ENCODE assay signal across 1 cellular context in genomic region chr14:77320238-77320935, GRCh38.
TF ChIP-seq lines count a peak whose summit lies in the region.

A gene with protein sequence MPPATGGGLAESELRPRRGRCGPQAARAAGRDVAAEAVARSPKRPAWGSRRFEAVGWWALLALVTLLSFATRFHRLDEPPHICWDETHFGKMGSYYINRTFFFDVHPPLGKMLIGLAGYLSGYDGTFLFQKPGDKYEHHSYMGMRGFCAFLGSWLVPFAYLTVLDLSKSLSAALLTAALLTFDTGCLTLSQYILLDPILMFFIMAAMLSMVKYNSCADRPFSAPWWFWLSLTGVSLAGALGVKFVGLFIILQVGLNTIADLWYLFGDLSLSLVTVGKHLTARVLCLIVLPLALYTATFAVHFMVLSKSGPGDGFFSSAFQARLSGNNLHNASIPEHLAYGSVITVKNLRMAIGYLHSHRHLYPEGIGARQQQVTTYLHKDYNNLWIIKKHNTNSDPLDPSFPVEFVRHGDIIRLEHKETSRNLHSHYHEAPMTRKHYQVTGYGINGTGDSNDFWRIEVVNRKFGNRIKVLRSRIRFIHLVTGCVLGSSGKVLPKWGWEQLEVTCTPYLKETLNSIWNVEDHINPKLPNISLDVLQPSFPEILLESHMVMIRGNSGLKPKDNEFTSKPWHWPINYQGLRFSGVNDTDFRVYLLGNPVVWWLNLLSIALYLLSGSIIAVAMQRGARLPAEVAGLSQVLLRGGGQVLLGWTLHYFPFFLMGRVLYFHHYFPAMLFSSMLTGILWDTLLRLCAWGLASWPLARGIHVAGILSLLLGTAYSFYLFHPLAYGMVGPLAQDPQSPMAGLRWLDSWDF (minus strand): TSS chr14:77320883. CDS start chr14:77320681, 202 bp downstream.

TF ChIP-seq in HepG2, 621 proteins besides CTCF, POLR2A, EP300 and RAD21 (continued from another document and continues in another):
- TF ChIP-seq ZFX (CRISPR knock-in tag; IDR thresholded peaks at IDR 0.05; ENCODE audit: low read depth) = peak; percentile 91
- 0 out of 2 replicates have a peak, but pooled peaks have one; percentile 69 for TF ChIP-seq THAP8 (CRISPR knock-in tag; IDR thresholded peaks at IDR 0.05; ENCODE audit: borderline replicate concordance)
- TF ChIP-seq NFYB (CRISPR knock-in tag; IDR thresholded peaks at IDR 0.05) = peak; percentile 80
- peak; percentile 93 for TF ChIP-seq RFX1 (IDR thresholded peaks at IDR 0.05)
- TF ChIP-seq JUND (CRISPR knock-in tag; IDR thresholded peaks at IDR 0.05) = 0 out of 2 replicates have a peak, but pooled peaks have one; percentile 14
- peak; percentile 65; the same call in 1 of the 2 replicates for TF ChIP-seq RNF2 (conservative IDR thresholded peaks at IDR 0.05; ENCODE audit: low read depth)
- TF ChIP-seq E2F5 (CRISPR knock-in tag; conservative IDR thresholded peaks at IDR 0.05) = no peak
- no peak for TF ChIP-seq HDAC6 (IDR thresholded peaks at IDR 0.05; ENCODE audit: low read depth, low read length)
- peak; percentile 96 for TF ChIP-seq RFX3 (CRISPR knock-in tag; IDR thresholded peaks at IDR 0.05)
- 0 out of 2 replicates have a peak, but pooled peaks have one; percentile 71 for TF ChIP-seq TERF1 (CRISPR knock-in tag; IDR thresholded peaks at IDR 0.05)
- no peak for TF ChIP-seq ELF3 (CRISPR knock-in tag; IDR thresholded peaks at IDR 0.05)
- no peak for TF ChIP-seq SP1 (IDR thresholded peaks at IDR 0.05)
- peak; percentile 81 for TF ChIP-seq SP1 (CRISPR knock-in tag; IDR thresholded peaks at IDR 0.05)
- TF ChIP-seq ZNF703 (CRISPR knock-in tag; IDR thresholded peaks at IDR 0.05; ENCODE audit: borderline replicate concordance) = no peak
- peak; percentile 63 for TF ChIP-seq HNRNPLL (IDR thresholded peaks at IDR 0.05; ENCODE audit: low read depth, low read length, poor library complexity, severe bottlenecking)
- peak; percentile 75; the same call in 1 of the 2 replicates for TF ChIP-seq CHCHD3 (CRISPR knock-in tag; IDR thresholded peaks at IDR 0.05)
- TF ChIP-seq ZNF44 (CRISPR knock-in tag; IDR thresholded peaks at IDR 0.05) = no peak; the same call in 1 of the 2 replicates
- TF ChIP-seq DMTF1 (CRISPR knock-in tag; IDR thresholded peaks at IDR 0.05) = no peak
- no peak for TF ChIP-seq ZBTB49 (CRISPR knock-in tag; IDR thresholded peaks at IDR 0.05; ENCODE audit: borderline replicate concordance)
- TF ChIP-seq HMG20B (CRISPR knock-in tag; conservative IDR thresholded peaks at IDR 0.05) = no peak
- no peak for TF ChIP-seq PRMT3 (CRISPR knock-in tag; IDR thresholded peaks at IDR 0.05; ENCODE audit: borderline replicate concordance, low read depth)
- TF ChIP-seq MEF2D (CRISPR knock-in tag; IDR thresholded peaks at IDR 0.05) = no peak
- no peak for TF ChIP-seq GATA4 (IDR thresholded peaks at IDR 0.05; ENCODE audit: borderline replicate concordance, low read depth)
- TF ChIP-seq ZKSCAN1 (IDR thresholded peaks at IDR 0.05; ENCODE audit: low read length) = no peak
- no peak for TF ChIP-seq ZNF678 (CRISPR knock-in tag; IDR thresholded peaks at IDR 0.05)
- no peak for TF ChIP-seq CBX2 (IDR thresholded peaks at IDR 0.05; ENCODE audit: low read depth, low read length)
- TF ChIP-seq CBX2 (CRISPR knock-in tag; IDR thresholded peaks at IDR 0.05; ENCODE audit: low read depth) = no peak
- TF ChIP-seq, protein P1, sequence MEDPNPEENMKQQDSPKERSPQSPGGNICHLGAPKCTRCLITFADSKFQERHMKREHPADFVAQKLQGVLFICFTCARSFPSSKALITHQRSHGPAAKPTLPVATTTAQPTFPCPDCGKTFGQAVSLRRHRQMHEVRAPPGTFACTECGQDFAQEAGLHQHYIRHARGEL (CRISPR knock-in tag; IDR thresholded peaks at IDR 0.05) = no peak
- TF ChIP-seq ZNF18 (CRISPR knock-in tag; IDR thresholded peaks at IDR 0.05; ENCODE audit: insufficient replicate concordance) = no peak
- TF ChIP-seq ZNF816 (CRISPR knock-in tag; IDR thresholded peaks at IDR 0.05; ENCODE audit: borderline replicate concordance) = 0 out of 2 replicates have a peak, but pooled peaks have one; percentile 70
- peak; percentile 59 for TF ChIP-seq CBX1 (IDR thresholded peaks at IDR 0.05; ENCODE audit: low read depth)
- no peak for TF ChIP-seq GZF1 (CRISPR knock-in tag; IDR thresholded peaks at IDR 0.05)
- no peak for TF ChIP-seq PPARG (CRISPR knock-in tag; conservative IDR thresholded peaks at IDR 0.05)
- TF ChIP-seq ZNF737 (CRISPR knock-in tag; IDR thresholded peaks at IDR 0.05; ENCODE audit: borderline replicate concordance) = no peak
- TF ChIP-seq MAZ (IDR thresholded peaks at IDR 0.05; ENCODE audit: borderline replicate concordance, low read depth, low read length) = peak; percentile 87; the same call in 1 of the 2 replicates
- no peak for TF ChIP-seq MAZ (CRISPR knock-in tag; IDR thresholded peaks at IDR 0.05; ENCODE audit: low read depth)
- no peak for TF ChIP-seq CREBL2 (CRISPR knock-in tag; IDR thresholded peaks at IDR 0.05; ENCODE audit: borderline replicate concordance)
- no peak for TF ChIP-seq GTF2F1 (IDR thresholded peaks at IDR 0.05; ENCODE audit: low read length)
- TF ChIP-seq, protein P2, sequence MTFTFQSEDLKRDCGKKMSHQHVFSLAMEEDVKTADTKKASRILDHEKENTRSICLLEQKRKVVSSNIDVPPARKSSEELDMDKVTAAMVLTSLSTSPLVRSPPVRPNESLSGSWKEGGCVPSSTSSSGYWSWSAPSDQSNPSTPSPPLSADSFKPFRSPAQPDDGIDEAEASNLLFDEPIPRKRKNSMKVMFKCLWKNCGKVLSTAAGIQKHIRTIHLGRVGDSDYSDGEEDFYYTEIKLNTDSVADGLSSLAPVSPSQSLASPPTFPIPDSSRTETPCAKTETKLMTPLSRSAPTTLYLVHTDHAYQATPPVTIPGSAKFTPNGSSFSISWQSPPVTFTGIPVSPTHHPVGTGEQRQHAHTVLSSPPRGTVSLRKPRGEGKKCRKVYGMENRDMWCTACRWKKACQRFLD (CRISPR knock-in tag; IDR thresholded peaks at IDR 0.05; ENCODE audit: borderline replicate concordance) = no peak; the same call in 1 of the 2 replicates
- no peak for TF ChIP-seq ELF1 (CRISPR knock-in tag; IDR thresholded peaks at IDR 0.05)
- no peak for TF ChIP-seq ZNF75D (CRISPR knock-in tag; IDR thresholded peaks at IDR 0.05; ENCODE audit: borderline replicate concordance)
- no peak for TF ChIP-seq RELA (CRISPR knock-in tag; IDR thresholded peaks at IDR 0.05)
- TF ChIP-seq SIN3B (IDR thresholded peaks at IDR 0.05; ENCODE audit: low read length) = no peak
- no peak for TF ChIP-seq ZSCAN12 (CRISPR knock-in tag; IDR thresholded peaks at IDR 0.05)
- TF ChIP-seq, protein P3, sequence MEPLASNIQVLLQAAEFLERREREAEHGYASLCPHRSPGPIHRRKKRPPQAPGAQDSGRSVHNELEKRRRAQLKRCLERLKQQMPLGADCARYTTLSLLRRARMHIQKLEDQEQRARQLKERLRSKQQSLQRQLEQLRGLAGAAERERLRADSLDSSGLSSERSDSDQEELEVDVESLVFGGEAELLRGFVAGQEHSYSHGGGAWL (CRISPR knock-in tag; IDR thresholded peaks at IDR 0.05) = 0 out of 2 replicates have a peak, but pooled peaks have one; percentile 31
- peak; percentile 68 for TF ChIP-seq KDM5A (IDR thresholded peaks at IDR 0.05; ENCODE audit: borderline replicate concordance, low read length)
- TF ChIP-seq ZNF326 (CRISPR knock-in tag; IDR thresholded peaks at IDR 0.05; ENCODE audit: borderline replicate concordance) = no peak
- peak; percentile 85 for TF ChIP-seq ZNF784 (CRISPR knock-in tag; IDR thresholded peaks at IDR 0.05; ENCODE audit: borderline replicate concordance)
- 0 out of 2 replicates have a peak, but pooled peaks have one; percentile 37 for TF ChIP-seq ZNF431 (CRISPR knock-in tag; IDR thresholded peaks at IDR 0.05; ENCODE audit: borderline replicate concordance, low read depth)
- TF ChIP-seq NPAS2 (CRISPR knock-in tag; IDR thresholded peaks at IDR 0.05; ENCODE audit: borderline replicate concordance) = no peak
- no peak; the same call in 1 of the 2 replicates for TF ChIP-seq SNAI1 (CRISPR knock-in tag; IDR thresholded peaks at IDR 0.05; ENCODE audit: borderline replicate concordance)
- no peak for TF ChIP-seq PAWR (CRISPR knock-in tag; IDR thresholded peaks at IDR 0.05; ENCODE audit: borderline replicate concordance)
- TF ChIP-seq PBX2 (CRISPR knock-in tag; IDR thresholded peaks at IDR 0.05) = peak; percentile 58; the same call in 1 of the 2 replicates
- TF ChIP-seq SNAPC5 (CRISPR knock-in tag; IDR thresholded peaks at IDR 0.05; ENCODE audit: borderline replicate concordance) = no peak
